28 cellular contexts compared by ENCODE assay signal in the genomic region with DNA sequence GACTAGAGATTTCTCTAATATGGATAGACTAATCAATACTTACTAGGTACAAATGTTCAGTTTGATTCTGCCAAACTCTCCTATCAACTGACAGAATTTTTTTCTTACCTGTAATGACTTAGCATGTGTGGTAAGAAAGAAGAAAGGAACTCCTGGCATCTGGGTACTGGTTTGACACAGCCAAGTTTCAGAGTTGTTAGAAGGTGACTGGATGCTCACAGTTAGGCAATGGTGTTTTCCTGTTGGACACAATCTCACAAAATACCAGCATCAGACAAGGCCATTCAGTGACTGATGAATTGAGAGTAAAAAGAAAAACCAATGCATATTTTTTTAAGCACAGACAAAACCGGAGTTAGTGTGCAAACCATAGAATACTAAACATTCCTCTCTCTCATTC. TPM values are rescaled to one million over a fixed set of nuclear protein-coding genes. Genes with fewer than 3 reads are reported as not detected.
DNase-seq lines count a peak whose midpoint lies in the region; ATAC-seq, FAIRE-seq and TF ChIP-seq lines count a peak whose summit lies in the region.
"Had no signal": no experiment of that assay in that cellular context is flagged by ENCODE, and none has a peak within 500 bp of the region (broad histone marks: within the 10 kb centered on the region; RNA-seq: fewer than 3 reads in every experiment).

No MANE protein-coding gene starts in this region.

- H3K4me1 Mint-ChIP-seq in activated naive CD4-positive, alpha-beta T cell treated with anti-CD3 and anti-CD28 coated beads for 36 hours (ENCODE audit: low read depth) = peaks cover 28% of the 10 kb centered on the region
- H3K4me1 Mint-ChIP-seq in CD14-positive monocyte = peaks cover 42% of the 10 kb centered on the region
- H3K4me1 Mint-ChIP-seq: CD4-positive, alpha-beta memory T cell had no signal

- no peaks in the 10 kb centered on the region for H3K9me3 Mint-ChIP-seq in activated naive CD4-positive, alpha-beta T cell treated with anti-CD3 and anti-CD28 coated beads for 36 hours
- H3K9me3 Mint-ChIP-seq in CD14-positive monocyte = peaks cover 0 to 2% (median 0%) of the 10 kb centered on the region in 7 donors
- H3K9me3 Mint-ChIP-seq: H9, HFFc6 had no signal

- 0% methylated on average over 1 of the region's 1 CpG for WGBS in A549 (ENCODE audit: missing lambda C conversion rate)

- H3K4me3 ChIP-seq in A549 (no peak overlapping the region), bronchial epithelial cell (ENCODE audit: low read depth, low read length) (no peak overlapping the region)
- H3K4me3 ChIP-seq: BLaER1 had no signal

- TF ChIP-seq POLR2A in A549 (IDR thresholded peaks at IDR 0.05; ENCODE audit: low read length) = no peak

- no peak overlapping the region for H3K4me3 Mint-ChIP-seq in activated naive CD4-positive, alpha-beta T cell treated with anti-CD3 and anti-CD28 coated beads for 36 hours
- no peak overlapping the region for H3K4me3 Mint-ChIP-seq in CD14-positive monocyte
- H3K4me3 Mint-ChIP-seq: CD4-positive, alpha-beta memory T cell; H9; HFFc6 had no signal

- FAIRE-seq in A549 (lab: Jason Lieb, UNC) = peak; percentile 39
- FAIRE-seq in bronchial epithelial cell (lab: Jason Lieb, UNC) = no peak
- FAIRE-seq: GM12891, HTR-8/SVneo, RCC 7860 had no signal

- no peak for TF ChIP-seq EP300 in A549 (IDR thresholded peaks at IDR 0.05)

- H3K36me3 Mint-ChIP-seq in activated naive CD4-positive, alpha-beta T cell treated with anti-CD3 and anti-CD28 coated beads for 36 hours (ENCODE audit: low read depth) = no peaks in the 10 kb centered on the region
- no peaks in the 10 kb centered on the region for H3K36me3 Mint-ChIP-seq in CD14-positive monocyte
- H3K36me3 Mint-ChIP-seq: CD4-positive, alpha-beta memory T cell had no signal

- DNase-seq in activated naive CD4-positive, alpha-beta T cell treated with anti-CD3 and anti-CD28 coated beads for 36 hours = peak; percentile 35
- no peak for DNase-seq in activated naive CD4-positive, alpha-beta T cell treated with Interleukin-2 at 50 U/mL for 16 hours
- no peak for DNase-seq in A549 (ENCODE audit: low read depth in 1 of 2, low spot score in 1 of 2)
- DNase-seq in CD14-positive monocyte (ENCODE audit: low spot score) = no peak
- peak; percentile 25 for DNase-seq in bronchial epithelial cell (ENCODE audit: low read depth)
- no peak for DNase-seq in NCI-H1930 (lab: John Stamatoyannopoulos, UW)
- DNase-seq: ACHN; Caco-2; CD4-positive, alpha-beta memory T cell; DMS 273 treated with DMSO at 0.1 percent for 48 hours; DMS79 treated with DMSO at 0.1 percent for 48 hours; H9; HFFc6; KG1; NCI-H1092 treated with DMSO at 0.1 percent for 48 hours; NCI-H1436 treated with DMSO at 0.1 percent for 48 hours; NCI-H2029; NCI-H226; NCI-H524; NCI-H82 had no signal

- no peaks in the 10 kb centered on the region for H3K9me3 ChIP-seq in A549
- H3K9me3 ChIP-seq: BLaER1, Caco-2 had no signal

- peaks cover 15% of the 10 kb centered on the region for H3K27me3 Mint-ChIP-seq in activated naive CD4-positive, alpha-beta T cell treated with anti-CD3 and anti-CD28 coated beads for 36 hours (ENCODE audit: low read depth)
- peaks cover 0 to 3% (median 0%) of the 10 kb centered on the region in 3 donors for H3K27me3 Mint-ChIP-seq in CD14-positive monocyte (ENCODE audit: low read depth in 3 of 3)

- H3K27ac ChIP-seq in A549 = no peak overlapping the region
- H3K27ac ChIP-seq: BLaER1 had no signal

- CTCF ChIA-PET in activated naive CD4-positive, alpha-beta T cell treated with anti-CD3 and anti-CD28 coated beads for 36 hours (lab: Charles Lee) = interaction anchor here (2.4 to 8.7 kb wide), 2 partner anchors 100 to 213 kb away, joined by 7 to 121 read pairs; no protein-coding TSS in a partner anchor
- CTCF ChIA-PET in A549 (lab: Yijun Ruan, JAX) = interaction anchor here (1.6 kb wide), 1 partner anchor 98 kb away, joined by 5 read pairs; no protein-coding TSS in a partner anchor

- TF ChIP-seq RAD21 in A549 (conservative IDR thresholded peaks at IDR 0.05 in 1 of 2, IDR thresholded peaks at IDR 0.05 in 1 of 2) = no peak

- no peak overlapping the region for H3K4me2 ChIP-seq in A549
- H3K4me2 ChIP-seq: BLaER1 had no signal

- intact Hi-C loops in activated naive CD4-positive, alpha-beta T cell treated with anti-CD3 and anti-CD28 coated beads for 36 hours (cut with micrococcal nuclease) = loop anchor here (1.0 kb wide), 2 partner anchors 21 to 77 kb away; no protein-coding TSS in a partner anchor
- intact Hi-C loops in CD14-positive monocyte (cut with micrococcal nuclease) = loop anchor here (5.0 to 10.0 kb wide), 3 partner anchors 99 to 216 kb away; no protein-coding TSS in a partner anchor

- TF ChIP-seq CTCF in A549 (IDR thresholded peaks at IDR 0.05) (no peak), CD14-positive monocyte (IDR thresholded peaks at IDR 0.05) (no peak), bronchial epithelial cell (IDR thresholded peaks at IDR 0.05; ENCODE audit: insufficient read depth, low read length, severe bottlenecking) (no peak)

- ATAC-seq in A549 (no peak), HG03175 (IDR thresholded peaks at IDR 0.05; ENCODE audit: unreplicated experiment) (no peak)
- ATAC-seq: Right ventricle myocardium inferior had no signal

- no peak overlapping the region for H3K27ac Mint-ChIP-seq in activated naive CD4-positive, alpha-beta T cell treated with anti-CD3 and anti-CD28 coated beads for 36 hours
- H3K27ac Mint-ChIP-seq in CD14-positive monocyte = peak overlapping the region in 4 of 7 donors; percentile 21 to 82 (median 47)
- H3K27ac Mint-ChIP-seq: H9, HFFc6 had no signal

- POLR2A ChIA-PET in A549 (lab: Yijun Ruan, JAX) = no interaction called here

- no peaks in the 10 kb centered on the region for H3K27me3 ChIP-seq in bronchial epithelial cell (ENCODE audit: control insufficient read depth, insufficient read depth, low read length)
- H3K27me3 ChIP-seq: BLaER1 had no signal

- H3K4me1 ChIP-seq in A549 = no peaks in the 10 kb centered on the region
- H3K4me1 ChIP-seq: BLaER1, Caco-2 had no signal

- no peaks in the 10 kb centered on the region for H3K36me3 ChIP-seq in bronchial epithelial cell (ENCODE audit: control insufficient read depth, insufficient read depth, low read length)
- H3K36me3 ChIP-seq: BLaER1 had no signal

TF ChIP-seq in A549, 52 proteins besides CTCF, POLR2A, EP300 and RAD21:
- TF ChIP-seq RFX5 (IDR thresholded peaks at IDR 0.05) (no peak), TP53 (CRISPR knock-in tag; IDR thresholded peaks at IDR 0.05) (no peak), RNF2 (IDR thresholded peaks at IDR 0.05; ENCODE audit: borderline replicate concordance, low read depth) (no peak), ESRRA (IDR thresholded peaks at IDR 0.05; ENCODE audit: borderline replicate concordance, low read length) (no peak), SMC3 (IDR thresholded peaks at IDR 0.05) (no peak), EHMT2 (IDR thresholded peaks at IDR 0.05; ENCODE audit: low read depth) (no peak), CEBPB (IDR thresholded peaks at IDR 0.05) (no peak), RCOR1 (IDR thresholded peaks at IDR 0.05; ENCODE audit: low read depth, low read length) (no peak), ZFP36 (IDR thresholded peaks at IDR 0.05; ENCODE audit: borderline replicate concordance, partially characterized antibody) (no peak)
- TF ChIP-seq, protein P1, sequence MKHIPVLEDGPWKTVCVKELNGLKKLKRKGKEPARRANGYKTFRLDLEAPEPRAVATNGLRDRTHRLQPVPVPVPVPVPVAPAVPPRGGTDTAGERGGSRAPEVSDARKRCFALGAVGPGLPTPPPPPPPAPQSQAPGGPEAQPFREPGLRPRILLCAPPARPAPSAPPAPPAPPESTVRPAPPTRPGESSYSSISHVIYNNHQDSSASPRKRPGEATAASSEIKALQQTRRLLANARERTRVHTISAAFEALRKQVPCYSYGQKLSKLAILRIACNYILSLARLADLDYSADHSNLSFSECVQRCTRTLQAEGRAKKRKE (CRISPR knock-in tag; IDR thresholded peaks at IDR 0.05; ENCODE audit: low read depth) = no peak

RNA-seq across cellular contexts. Expression of a gene that starts 4.2 kb away (rescaled TPM):
- not detected for total RNA-seq in activated naive CD4-positive, alpha-beta T cell treated with anti-CD3 and anti-CD28 coated beads for 36 hours
- polyA plus RNA-seq in A549 (2011; rRNA removed) (not detected in 2 replicates), A549 (2017; fragmentation: RNase III; extraction: RNeasy Plus Mini Kit Qiagen cat#74134 plus additional on column Dnase treatment) (not detected in 3 replicates), CD14-positive monocyte (not detected)
- polyA plus RNA-seq in A549 (2012; cell fraction: cytosol; rRNA removed) = not detected in 2 replicates
- not detected in 2 replicates for polyA plus RNA-seq in A549 (2012; cell fraction: nucleus; rRNA removed)
- not detected in 2 replicates for polyA minus RNA-seq in A549 (2011; rRNA and poly(A)+ RNA removed)
- total RNA-seq in bronchial epithelial cell = not detected in 2 replicates
- total RNA-seq: Caco-2; CD4-positive, alpha-beta memory T cell; H9; HFFc6; OCI-LY7; Right ventricle myocardium inferior; SK-MEL-5 had no signal
- polyA plus RNA-seq: CD4-positive, alpha-beta memory T cell had no signal

Comparison
In these comparisons a context has a peak if more than half of its experiments do, and no peak if none do; other contexts are left out.
1. DNase-seq: peak in activated naive CD4-positive, alpha-beta T cell treated with anti-CD3 and anti-CD28 coated beads for 36 hours (single experiment) and bronchial epithelial cell (single experiment); none in activated naive CD4-positive, alpha-beta T cell treated with Interleukin-2 at 50 U/mL for 16 hours (single experiment), A549 (0 of 2), CD14-positive monocyte (single experiment) and NCI-H1930 (0 of 2).